In genomic region chr19:48637449-48637947, GRCh38 we compare ENCODE assay signal across 8 cellular contexts.
DNase-seq lines count a peak whose midpoint lies in the region; ATAC-seq lines count a peak whose summit lies in the region.

No MANE protein-coding gene starts in this region.

- peak; percentile 97 for DNase-seq in AG08396 (ENCODE audit: low spot score)
- DNase-seq in NCI-H345 (lab: John Stamatoyannopoulos, UW): peak; percentile 98
- DNase-seq in activated CD4-positive, CD25-positive, alpha-beta regulatory T cell (lab: John Stamatoyannopoulos, UW): peak; percentile 95 to 99 (median 98)
- DNase-seq in caudate nucleus (lab: John Stamatoyannopoulos, UW): peak; percentile 91 to 100 (median 99)
- DNase-seq in iris pigment epithelial cell (ENCODE audit: low read depth): peak; percentile 99
- DNase-seq in stimulated activated CD4-positive, alpha-beta T cell treated with anti-CD3 and anti-CD28 coated beads, Interleukin-12 subunit alpha, Interleukin-12 subunit beta, amount 100 ng/mL, for 24 hours (ENCODE audit: low read depth in 2 of 2): peak; percentile 97 to 98

- ATAC-seq in GM19023 (IDR thresholded peaks at IDR 0.05; ENCODE audit: unreplicated experiment) (peak; percentile 70), HG03280 (IDR thresholded peaks at IDR 0.05; ENCODE audit: unreplicated experiment) (peak; percentile 67)

- H3K27ac ChIP-seq in caudate nucleus (ENCODE audit: low read depth, low read length): peak overlapping the region; percentile 99

Comparison
In these comparisons a context has a peak if more than half of its experiments do, and no peak if none do; other contexts are left out.
1. Peak in every context shown above with its lines: DNase-seq, ATAC-seq and H3K27ac ChIP-seq.